ENCODE assay signal across 8 cellular contexts in the genomic region with DNA sequence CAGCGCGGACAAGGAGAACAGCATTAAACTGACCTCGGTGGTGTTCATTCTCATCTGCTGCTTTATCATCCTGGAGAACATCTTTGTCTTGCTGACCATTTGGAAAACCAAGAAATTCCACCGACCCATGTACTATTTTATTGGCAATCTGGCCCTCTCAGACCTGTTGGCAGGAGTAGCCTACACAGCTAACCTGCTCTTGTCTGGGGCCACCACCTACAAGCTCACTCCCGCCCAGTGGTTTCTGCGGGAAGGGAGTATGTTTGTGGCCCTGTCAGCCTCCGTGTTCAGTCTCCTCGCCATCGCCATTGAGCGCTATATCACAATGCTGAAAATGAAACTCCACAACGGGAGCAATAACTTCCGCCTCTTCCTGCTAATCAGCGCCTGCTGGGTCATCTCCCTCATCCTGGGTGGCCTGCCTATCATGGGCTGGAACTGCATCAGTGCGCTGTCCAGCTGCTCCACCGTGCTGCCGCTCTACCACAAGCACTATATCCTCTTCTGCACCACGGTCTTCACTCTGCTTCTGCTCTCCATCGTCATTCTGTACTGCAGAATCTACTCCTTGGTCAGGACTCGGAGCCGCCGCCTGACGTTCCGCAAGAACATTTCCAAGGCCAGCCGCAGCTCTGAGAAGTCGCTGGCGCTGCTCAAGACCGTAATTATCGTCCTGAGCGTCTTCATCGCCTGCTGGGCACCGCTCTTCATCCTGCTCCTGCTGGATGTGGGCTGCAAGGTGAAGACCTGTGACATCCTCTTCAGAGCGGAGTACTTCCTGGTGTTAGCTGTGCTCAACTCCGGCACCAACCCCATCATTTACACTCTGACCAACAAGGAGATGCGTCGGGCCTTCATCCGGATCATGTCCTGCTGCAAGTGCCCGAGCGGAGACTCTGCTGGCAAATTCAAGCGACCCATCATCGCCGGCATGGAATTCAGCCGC. TPM values are rescaled to one million over a fixed set of nuclear protein-coding genes. Genes with fewer than 3 reads are reported as not detected.
DNase-seq lines count a peak whose midpoint lies in the region; ATAC-seq and TF ChIP-seq lines count a peak whose summit lies in the region.

No MANE protein-coding gene starts in this region.

- no peaks in the 10 kb centered on the region for H3K9me3 ChIP-seq in left ventricle myocardium inferior (replicated peaks)

- H3K27me3 ChIP-seq in KMS-11 (ENCODE audit: insufficient read depth, low read depth): peaks cover 10% of the 10 kb centered on the region
- H3K27me3 ChIP-seq in left ventricle myocardium inferior (ENCODE audit: low read depth): no peaks in the 10 kb centered on the region

- H3K4me3 ChIP-seq in KMS-11 (IDR thresholded peaks at IDR 0.05; ENCODE audit: insufficient read depth, low read depth, low read length): no peak overlapping the region
- H3K4me3 ChIP-seq in left ventricle myocardium inferior: peak overlapping the region; percentile 83

- CTCF ChIA-PET in GM10248 (lab: Yijun Ruan, JAX): interaction anchor here (0.7 to 5.2 kb wide), 62 partner anchors 10 to 343 kb away, joined by 3 to 90 read pairs (median 5); partner anchors contain the start of gene SLC30A7

- peak; percentile 24 for DNase-seq in activated CD8-positive, alpha-beta memory T cell treated with anti-CD3 and anti-CD28 coated beads, Interleukin-2, amount 50 U/mL, for 24 hours (ENCODE audit: extremely low read depth)
- DNase-seq in left ventricle myocardium inferior: no peak
- peak; percentile 37 for DNase-seq in stimulated activated CD8-positive, alpha-beta memory T cell treated with anti-CD3 and anti-CD28 coated beads, Interleukin-12 subunit alpha, Interleukin-12 subunit beta, amount 100 ng/mL, for 4 hours (ENCODE audit: low read depth)
- DNase-seq in GM10248 (ENCODE audit: extremely low spot score): no peak
- no peak for DNase-seq in AML-193 (lab: John Stamatoyannopoulos, UW)

- H4K20me1 ChIP-seq in KMS-11 (ENCODE audit: insufficient read depth): no peaks in the 10 kb centered on the region

- peak overlapping the region; percentile 23; the same call in 1 of the 2 replicates for H3K4me2 ChIP-seq in KMS-11

- no peak overlapping the region for H2AFZ ChIP-seq in KMS-11 (ENCODE audit: low read depth)

- intact Hi-C loops in left ventricle myocardium inferior (cut with micrococcal nuclease): no loop called here

- H3K36me3 ChIP-seq in KMS-11 (ENCODE audit: insufficient read depth): no peaks in the 10 kb centered on the region
- peaks cover 11% of the 10 kb centered on the region for H3K36me3 ChIP-seq in left ventricle myocardium inferior

- no peak overlapping the region for H3K27ac ChIP-seq in KMS-11
- H3K27ac ChIP-seq in left ventricle myocardium inferior (replicated peaks): peak overlapping the region; percentile 98

- H3K4me1 ChIP-seq in KMS-11 (ENCODE audit: low read depth, poor library complexity, severe bottlenecking) (peaks cover 29% of the 10 kb centered on the region), left ventricle myocardium inferior (peaks cover 74% of the 10 kb centered on the region)

- POLR2A ChIA-PET in GM10248 (lab: Yijun Ruan, JAX): interaction anchor here (0.5 kb wide), 1 partner anchor 218 kb away, joined by 4 read pairs; no protein-coding TSS in a partner anchor

- ATAC-seq in HG03045 (IDR thresholded peaks at IDR 0.05; ENCODE audit: unreplicated experiment): no peak
- ATAC-seq in GM18868 (IDR thresholded peaks at IDR 0.05; ENCODE audit: unreplicated experiment): no peak

- no peak overlapping the region for H3K9ac ChIP-seq in KMS-11

- no peak; the same call in none of the 2 replicates for TF ChIP-seq CTCF in KMS-11 (conservative IDR thresholded peaks at IDR 0.05; ENCODE audit: low read depth, low read length)
- TF ChIP-seq CTCF in left ventricle myocardium inferior (IDR thresholded peaks at IDR 0.05; ENCODE audit: borderline replicate concordance): peak; percentile 41
- no peak for TF ChIP-seq CTCF in GM10248 (IDR thresholded peaks at IDR 0.05; ENCODE audit: control extremely low read depth, extremely low read depth, low read depth, missing control alignments)

- no peaks in the 10 kb centered on the region for H3K79me2 ChIP-seq in KMS-11 (ENCODE audit: insufficient read depth, low read depth)

RNA-seq across cellular contexts. Expression of gene S1PR1, which starts 2.5 kb away (rescaled TPM):
- 54.9 TPM for total RNA-seq in left ventricle myocardium inferior

Comparison
In these comparisons a context has a peak if more than half of its experiments do, and no peak if none do; other contexts are left out.
1. DNase-seq: peak in activated CD8-positive, alpha-beta memory T cell treated with anti-CD3 and anti-CD28 coated beads, Interleukin-2, amount 50 U/mL, for 24 hours (single experiment) and stimulated activated CD8-positive, alpha-beta memory T cell treated with anti-CD3 and anti-CD28 coated beads, Interleukin-12 subunit alpha, Interleukin-12 subunit beta, amount 100 ng/mL, for 4 hours (single experiment); none in left ventricle myocardium inferior (single experiment), GM10248 (single experiment) and AML-193 (0 of 2).